Comparison of ENCODE assay signal across 15 cellular contexts in genomic region chr17:80108321-80108971, GRCh38.
"Had no signal": no experiment of that assay in that cellular context is flagged by ENCODE, and none has a peak within 500 bp of the region (broad histone marks: within the 10 kb centered on the region; RNA-seq: fewer than 3 reads in every experiment).

No MANE protein-coding gene starts in this region.

- H3K9me3 ChIP-seq: neutrophil, SK-N-SH, thoracic aorta had no signal

- DNase-seq: activated CD4-positive, alpha-beta memory T cell treated with anti-CD3 and anti-CD28 coated beads, Interleukin-2, amount 10 ng/mL, durations not matched to agents 7 days and 5 days; activated CD4-positive, alpha-beta T cell treated with anti-CD3 and anti-CD28 coated beads for 48 hours; activated CD8-positive, alpha-beta memory T cell treated with anti-CD3 and anti-CD28 coated beads, Interleukin-2, amount 10 ng/mL, durations not matched to agents 7 days and 5 days; amniotic stem cell; stimulated activated naive CD8-positive, alpha-beta T cell treated with anti-CD3 and anti-CD28 coated beads, Interleukin-15, amount 100 ng/mL, for 72 hours had no signal

- H3K9me3 Mint-ChIP-seq: activated CD4-positive, alpha-beta memory T cell treated with anti-CD3 and anti-CD28 coated beads, Interleukin-2, amount 10 ng/mL, durations not matched to agents 7 days and 5 days; activated naive CD4-positive, alpha-beta T cell treated with anti-CD3 and anti-CD28 coated beads, Interleukin-2, amount 50 U/mL, for 72 hours; activated T-helper 2 cell treated with anti-CD3 and anti-CD28 coated beads, Interferon-gamma antibody, Interleukin-2, Interleukin-4, amounts not matched to agents 10 μg/mL and 5 μg/mL and 100 μg/mL, durations not matched to agents 14 hours and 24 hours and 36 hours; mesothelial cell of epicardium; natural killer cell treated with Interleukin-12 subunit alpha and Interleukin-12 subunit beta and Interleukin-15 and Interleukin-18, amount 100 ng/mL, for 72 hours; stimulated activated naive CD8-positive, alpha-beta T cell treated with anti-CD3 and anti-CD28 coated beads, Interleukin-15, amount 100 ng/mL, for 72 hours; T-helper 2 cell treated with Interferon-gamma antibody and Interleukin-4, amounts not matched to agents 5 μg/mL and 100 μg/mL, for 36 hours had no signal

- H3K27ac Mint-ChIP-seq: activated CD4-positive, alpha-beta memory T cell treated with anti-CD3 and anti-CD28 coated beads, Interleukin-2, amount 10 ng/mL, durations not matched to agents 7 days and 5 days; activated CD8-positive, alpha-beta memory T cell treated with anti-CD3 and anti-CD28 coated beads, Interleukin-2, amount 10 ng/mL, durations not matched to agents 7 days and 5 days; activated naive CD4-positive, alpha-beta T cell treated with anti-CD3 and anti-CD28 coated beads, Interleukin-2, amount 50 U/mL, for 72 hours; activated T-helper 2 cell treated with anti-CD3 and anti-CD28 coated beads, Interferon-gamma antibody, Interleukin-2, Interleukin-4, amounts not matched to agents 10 μg/mL and 5 μg/mL and 100 μg/mL, durations not matched to agents 14 hours and 24 hours and 36 hours; mesothelial cell of epicardium; natural killer cell treated with Interleukin-12 subunit alpha and Interleukin-12 subunit beta and Interleukin-15 and Interleukin-18, amount 100 ng/mL, for 72 hours; T-helper 2 cell treated with Interferon-gamma antibody and Interleukin-4, amounts not matched to agents 5 μg/mL and 100 μg/mL, for 36 hours had no signal

- H3K4me3 ChIP-seq: lung, thoracic aorta had no signal

- H3K27ac ChIP-seq: neutrophil, thoracic aorta had no signal

- H3K36me3 Mint-ChIP-seq: activated CD8-positive, alpha-beta memory T cell treated with anti-CD3 and anti-CD28 coated beads, Interleukin-2, amount 10 ng/mL, durations not matched to agents 7 days and 5 days; mesothelial cell of epicardium; natural killer cell treated with Interleukin-12 subunit alpha and Interleukin-12 subunit beta and Interleukin-15 and Interleukin-18, amount 100 ng/mL, for 72 hours had no signal

- ATAC-seq: activated CD8-positive, alpha-beta memory T cell treated with anti-CD3 and anti-CD28 coated beads, Interleukin-2, amount 10 ng/mL, durations not matched to agents 7 days and 5 days; activated naive CD4-positive, alpha-beta T cell treated with anti-CD3 and anti-CD28 coated beads, Interleukin-2, amount 50 U/mL, for 72 hours; left colon; natural killer cell treated with Interleukin-12 subunit alpha and Interleukin-12 subunit beta and Interleukin-15 and Interleukin-18, amount 100 ng/mL, for 72 hours; stimulated activated naive CD8-positive, alpha-beta T cell treated with anti-CD3 and anti-CD28 coated beads, Interleukin-15, amount 100 ng/mL, for 72 hours had no signal

- H3K27me3 Mint-ChIP-seq: activated CD4-positive, alpha-beta memory T cell treated with anti-CD3 and anti-CD28 coated beads, Interleukin-2, amount 10 ng/mL, durations not matched to agents 7 days and 5 days; activated CD8-positive, alpha-beta memory T cell treated with anti-CD3 and anti-CD28 coated beads, Interleukin-2, amount 10 ng/mL, durations not matched to agents 7 days and 5 days; natural killer cell treated with Interleukin-12 subunit alpha and Interleukin-12 subunit beta and Interleukin-15 and Interleukin-18, amount 100 ng/mL, for 72 hours; stimulated activated naive CD8-positive, alpha-beta T cell treated with anti-CD3 and anti-CD28 coated beads, Interleukin-15, amount 100 ng/mL, for 72 hours had no signal

- H3K4me1 Mint-ChIP-seq: activated CD4-positive, alpha-beta memory T cell treated with anti-CD3 and anti-CD28 coated beads, Interleukin-2, amount 10 ng/mL, durations not matched to agents 7 days and 5 days; activated CD8-positive, alpha-beta memory T cell treated with anti-CD3 and anti-CD28 coated beads, Interleukin-2, amount 10 ng/mL, durations not matched to agents 7 days and 5 days had no signal

- H3K27me3 ChIP-seq: neutrophil had no signal

- H3K36me3 ChIP-seq: neutrophil, thoracic aorta had no signal

- H3K4me3 Mint-ChIP-seq: activated CD4-positive, alpha-beta memory T cell treated with anti-CD3 and anti-CD28 coated beads, Interleukin-2, amount 10 ng/mL, durations not matched to agents 7 days and 5 days; activated CD8-positive, alpha-beta memory T cell treated with anti-CD3 and anti-CD28 coated beads, Interleukin-2, amount 10 ng/mL, durations not matched to agents 7 days and 5 days; mesothelial cell of epicardium; natural killer cell treated with Interleukin-12 subunit alpha and Interleukin-12 subunit beta and Interleukin-15 and Interleukin-18, amount 100 ng/mL, for 72 hours; stimulated activated naive CD8-positive, alpha-beta T cell treated with anti-CD3 and anti-CD28 coated beads, Interleukin-15, amount 100 ng/mL, for 72 hours; T-helper 2 cell treated with Interferon-gamma antibody and Interleukin-4, amounts not matched to agents 5 μg/mL and 100 μg/mL, for 36 hours had no signal
